In genomic region chr7:17481118-17481517, GRCh38 we compare ENCODE assay signal across 41 cellular contexts.
"Had no signal": no experiment of that assay in that cellular context is flagged by ENCODE, and none has a peak within 500 bp of the region (broad histone marks: within the 10 kb centered on the region; RNA-seq: fewer than 3 reads in every experiment).

No MANE protein-coding gene starts in this region.

- H3K36me3 Mint-ChIP-seq: activated naive CD4-positive, alpha-beta T cell treated with anti-CD3 and anti-CD28 coated beads, Interleukin-2, amount 10 ng/mL, durations not matched to agents 7 days and 5 days; activated naive CD4-positive, alpha-beta T cell treated with anti-CD3 and anti-CD28 coated beads, Interleukin-2, amount 50 U/mL, for 24 hours; activated naive CD4-positive, alpha-beta T cell treated with anti-CD3 and anti-CD28 coated beads, Interleukin-2, amount 50 U/mL, for 72 hours; activated naive CD8-positive, alpha-beta T cell; activated naive CD8-positive, alpha-beta T cell treated with anti-CD3 and anti-CD28 coated beads for 36 hours; activated naive CD8-positive, alpha-beta T cell treated with anti-CD3 and anti-CD28 coated beads, Interleukin-2, amount 10 ng/mL, durations not matched to agents 7 days and 5 days; brain had no signal

- H3K27me3 ChIP-seq: adrenal gland, ascending aorta, body of pancreas, brain microvascular endothelial cell, breast epithelium, cardiac muscle cell had no signal

- H3K4me1 ChIP-seq: adrenal gland, ascending aorta, body of pancreas, breast epithelium had no signal

- H3K4me3 ChIP-seq: adrenal gland, ascending aorta, body of pancreas, breast epithelium, cardiac muscle cell had no signal

- ATAC-seq: activated naive CD4-positive, alpha-beta T cell treated with anti-CD3 and anti-CD28 coated beads, Interleukin-2, amount 50 U/mL, for 72 hours; activated naive CD8-positive, alpha-beta T cell treated with anti-CD3 and anti-CD28 coated beads, Interleukin-2, amount 50 U/mL, for 24 hours; activated T-cell treated with anti-CD3 and anti-CD28 coated beads, Interleukin-2, amount 50 U/mL, for 4 hours; activated T-cell treated with anti-CD3 and anti-CD28 coated beads, Interleukin-2, amount 50 U/mL, for 72 hours; activated T-helper 17 cell treated with anti-CD3 and anti-CD28 coated beads, Interleukin-2, amount 50 U/mL, for 72 hours; body of pancreas had no signal

- H3K36me3 ChIP-seq: adrenal gland, ascending aorta, brain microvascular endothelial cell, breast epithelium, cardiac muscle cell had no signal

- FAIRE-seq: astrocyte, bronchial epithelial cell had no signal

- H3K4me3 Mint-ChIP-seq: activated naive CD4-positive, alpha-beta T cell treated with anti-CD3 and anti-CD28 coated beads for 36 hours; activated naive CD4-positive, alpha-beta T cell treated with anti-CD3 and anti-CD28 coated beads, Interleukin-2, amount 10 ng/mL, durations not matched to agents 7 days and 5 days; activated naive CD4-positive, alpha-beta T cell treated with anti-CD3 and anti-CD28 coated beads, Interleukin-2, amount 50 U/mL, for 24 hours; activated naive CD8-positive, alpha-beta T cell; activated naive CD8-positive, alpha-beta T cell treated with anti-CD3 and anti-CD28 coated beads for 36 hours; activated naive CD8-positive, alpha-beta T cell treated with anti-CD3 and anti-CD28 coated beads, Interleukin-2, amount 10 ng/mL, durations not matched to agents 7 days and 5 days; activated naive CD8-positive, alpha-beta T cell treated with anti-CD3 and anti-CD28 coated beads, Interleukin-2, amount 50 U/mL, for 24 hours; activated T-cell treated with anti-CD3 and anti-CD28 coated beads, Interleukin-2, amount 50 U/mL, for 24 hours; activated T-cell treated with anti-CD3 and anti-CD28 coated beads, Interleukin-2, amount 50 U/mL, for 4 hours; activated T-cell treated with anti-CD3 and anti-CD28 coated beads, Interleukin-2, amount 50 U/mL, for 72 hours; activated T-helper 1 cell treated with anti-CD3 and anti-CD28 coated beads, Interleukin-12 subunit alpha, Interleukin-12 subunit beta, Interleukin-2, Interleukin-4 antibody, amounts not matched to agents 30 ng/mL and 10 ng/mL and 1 ng/mL, durations not matched to agents 14 hours and 24 hours and 36 hours; activated T-helper 17 cell treated with anti-CD3 and anti-CD28 coated beads, Interleukin-2, amount 50 U/mL, for 72 hours; brain; central memory CD8-positive, alpha-beta T cell had no signal

- H3K27ac Mint-ChIP-seq: activated naive CD4-positive, alpha-beta T cell treated with anti-CD3 and anti-CD28 coated beads for 36 hours; activated naive CD4-positive, alpha-beta T cell treated with anti-CD3 and anti-CD28 coated beads, Interleukin-2, amount 10 ng/mL, durations not matched to agents 7 days and 5 days; activated naive CD4-positive, alpha-beta T cell treated with anti-CD3 and anti-CD28 coated beads, Interleukin-2, amount 50 U/mL, for 24 hours; activated naive CD4-positive, alpha-beta T cell treated with anti-CD3 and anti-CD28 coated beads, Interleukin-2, amount 50 U/mL, for 72 hours; activated naive CD8-positive, alpha-beta T cell; activated naive CD8-positive, alpha-beta T cell treated with anti-CD3 and anti-CD28 coated beads for 36 hours; activated naive CD8-positive, alpha-beta T cell treated with anti-CD3 and anti-CD28 coated beads, Interleukin-2, amount 10 ng/mL, durations not matched to agents 7 days and 5 days; activated naive CD8-positive, alpha-beta T cell treated with anti-CD3 and anti-CD28 coated beads, Interleukin-2, amount 50 U/mL, for 24 hours; activated T-cell treated with anti-CD3 and anti-CD28 coated beads, Interleukin-2, amount 50 U/mL, for 24 hours; activated T-cell treated with anti-CD3 and anti-CD28 coated beads, Interleukin-2, amount 50 U/mL, for 72 hours; activated T-helper 1 cell treated with anti-CD3 and anti-CD28 coated beads, Interleukin-12 subunit alpha, Interleukin-12 subunit beta, Interleukin-2, Interleukin-4 antibody, amounts not matched to agents 30 ng/mL and 10 ng/mL and 1 ng/mL, durations not matched to agents 14 hours and 24 hours and 36 hours; activated T-helper 17 cell treated with anti-CD3 and anti-CD28 coated beads, Interleukin-2, amount 50 U/mL, for 72 hours; activated T-helper 2 cell treated with anti-CD3 and anti-CD28 coated beads, Interferon-gamma antibody, Interleukin-2, Interleukin-4, amounts not matched to agents 10 μg/mL and 5 μg/mL and 100 μg/mL, durations not matched to agents 14 hours and 24 hours and 36 hours; brain had no signal

- DNase-seq: activated effector memory CD4-positive, alpha-beta T cell treated with anti-CD3 and anti-CD28 coated beads, Interleukin-2, amount 50 U/mL, for 16 hours; activated effector memory CD4-positive, alpha-beta T cell treated with Interleukin-2 at 50 U/mL for 16 hours; activated gamma-delta T cell; activated gamma-delta T cell treated with Interleukin-2 at 50 U/mL for 16 hours; activated naive CD4-positive, alpha-beta T cell; activated naive CD4-positive, alpha-beta T cell treated with anti-CD3 and anti-CD28 coated beads for 36 hours; activated naive CD4-positive, alpha-beta T cell treated with anti-CD3 and anti-CD28 coated beads, Interleukin-2, amount 10 ng/mL, durations not matched to agents 7 days and 5 days; activated naive CD4-positive, alpha-beta T cell treated with anti-CD3 and anti-CD28 coated beads, Interleukin-2, amount 50 U/mL, for 16 hours; activated naive CD4-positive, alpha-beta T cell treated with Interleukin-2 at 50 U/mL for 16 hours; activated naive CD8-positive, alpha-beta T cell treated with anti-CD3 and anti-CD28 coated beads for 36 hours; activated naive CD8-positive, alpha-beta T cell treated with anti-CD3 and anti-CD28 coated beads, Interleukin-2, amount 10 ng/mL, durations not matched to agents 7 days and 5 days; activated naive CD8-positive, alpha-beta T cell treated with anti-CD3 and anti-CD28 coated beads, Interleukin-2, amount 50 U/mL, for 24 hours; activated T-cell treated with anti-CD3 and anti-CD28 coated beads for 4 hours; activated T-cell treated with anti-CD3 and anti-CD28 coated beads, Interleukin-2, amount 50 U/mL, for 1 hour; activated T-cell treated with anti-CD3 and anti-CD28 coated beads, Interleukin-2, amount 50 U/mL, for 24 hours; activated T-cell treated with anti-CD3 and anti-CD28 coated beads, Interleukin-2, amount 50 U/mL, for 4 hours; activated T-cell treated with anti-CD3 and anti-CD28 coated beads, Interleukin-2, amount 50 U/mL, for 48 hours; activated T-cell treated with anti-CD3 and anti-CD28 coated beads, Interleukin-2, amount 50 U/mL, for 72 hours; adrenal gland; amniotic stem cell; amygdala; anterior cingulate cortex; aorta; body of pancreas; brain microvascular endothelial cell; caudate nucleus; central memory CD4-positive, alpha-beta T cell; cerebellar nuclear complex had no signal

- H3K4me1 Mint-ChIP-seq: activated naive CD4-positive, alpha-beta T cell treated with anti-CD3 and anti-CD28 coated beads, Interleukin-2, amount 10 ng/mL, durations not matched to agents 7 days and 5 days; activated naive CD4-positive, alpha-beta T cell treated with anti-CD3 and anti-CD28 coated beads, Interleukin-2, amount 50 U/mL, for 24 hours; activated naive CD8-positive, alpha-beta T cell treated with anti-CD3 and anti-CD28 coated beads for 36 hours; activated naive CD8-positive, alpha-beta T cell treated with anti-CD3 and anti-CD28 coated beads, Interleukin-2, amount 10 ng/mL, durations not matched to agents 7 days and 5 days; activated naive CD8-positive, alpha-beta T cell treated with anti-CD3 and anti-CD28 coated beads, Interleukin-2, amount 50 U/mL, for 24 hours; activated T-helper 17 cell treated with anti-CD3 and anti-CD28 coated beads, Interleukin-2, amount 50 U/mL, for 72 hours; brain; central memory CD8-positive, alpha-beta T cell had no signal

- H3K9me3 ChIP-seq: adrenal gland, ascending aorta, body of pancreas, breast epithelium had no signal

- H3K9me3 Mint-ChIP-seq: activated naive CD4-positive, alpha-beta T cell treated with anti-CD3 and anti-CD28 coated beads for 36 hours; activated naive CD4-positive, alpha-beta T cell treated with anti-CD3 and anti-CD28 coated beads, Interleukin-2, amount 50 U/mL, for 24 hours; activated naive CD4-positive, alpha-beta T cell treated with anti-CD3 and anti-CD28 coated beads, Interleukin-2, amount 50 U/mL, for 72 hours; activated naive CD8-positive, alpha-beta T cell treated with anti-CD3 and anti-CD28 coated beads for 36 hours; activated naive CD8-positive, alpha-beta T cell treated with anti-CD3 and anti-CD28 coated beads, Interleukin-2, amount 10 ng/mL, durations not matched to agents 7 days and 5 days; activated T-cell treated with anti-CD3 and anti-CD28 coated beads, Interleukin-2, amount 50 U/mL, for 24 hours; activated T-cell treated with anti-CD3 and anti-CD28 coated beads, Interleukin-2, amount 50 U/mL, for 4 hours; activated T-cell treated with anti-CD3 and anti-CD28 coated beads, Interleukin-2, amount 50 U/mL, for 72 hours; activated T-helper 17 cell treated with anti-CD3 and anti-CD28 coated beads, Interleukin-2, amount 50 U/mL, for 72 hours; activated T-helper 2 cell treated with anti-CD3 and anti-CD28 coated beads, Interferon-gamma antibody, Interleukin-2, Interleukin-4, amounts not matched to agents 10 μg/mL and 5 μg/mL and 100 μg/mL, durations not matched to agents 14 hours and 24 hours and 36 hours; brain; central memory CD8-positive, alpha-beta T cell had no signal

- H3K27me3 Mint-ChIP-seq: activated naive CD4-positive, alpha-beta T cell treated with anti-CD3 and anti-CD28 coated beads, Interleukin-2, amount 10 ng/mL, durations not matched to agents 7 days and 5 days; activated naive CD4-positive, alpha-beta T cell treated with anti-CD3 and anti-CD28 coated beads, Interleukin-2, amount 50 U/mL, for 24 hours; activated naive CD8-positive, alpha-beta T cell; activated naive CD8-positive, alpha-beta T cell treated with anti-CD3 and anti-CD28 coated beads for 36 hours; activated naive CD8-positive, alpha-beta T cell treated with anti-CD3 and anti-CD28 coated beads, Interleukin-2, amount 50 U/mL, for 24 hours; activated T-cell treated with anti-CD3 and anti-CD28 coated beads, Interleukin-2, amount 50 U/mL, for 24 hours; activated T-helper 17 cell treated with anti-CD3 and anti-CD28 coated beads, Interleukin-2, amount 50 U/mL, for 72 hours; brain; central memory CD8-positive, alpha-beta T cell had no signal

- H3K27ac ChIP-seq: adrenal gland, ascending aorta, body of pancreas, brain microvascular endothelial cell, breast epithelium, cardiac muscle cell had no signal
